In genomic region chr1:14777516-14778506, GRCh38 we compare ENCODE assay signal across 27 cellular contexts.
DNase-seq lines count a peak whose midpoint lies in the region; FAIRE-seq and TF ChIP-seq lines count a peak whose summit lies in the region.
"Had no signal": no experiment of that assay in that cellular context is flagged by ENCODE, and none has a peak within 500 bp of the region (broad histone marks: within the 10 kb centered on the region; RNA-seq: fewer than 3 reads in every experiment).

No MANE protein-coding gene starts in this region.

- no peaks in the 10 kb centered on the region for H3K9me3 ChIP-seq in left ventricle myocardium inferior (replicated peaks)
- H3K9me3 ChIP-seq: esophagus squamous epithelium, lower lobe of right lung, prostate gland, stomach, tibial artery had no signal

- H3K36me3 ChIP-seq in left ventricle myocardium inferior: no peaks in the 10 kb centered on the region
- H3K36me3 ChIP-seq: cardiac muscle cell, esophagus squamous epithelium, lower lobe of right lung, prostate gland, stomach, tibial artery had no signal

- H3K9me3 Mint-ChIP-seq in T-helper 2 cell treated with Interferon-gamma antibody and Interleukin-4, amounts not matched to agents 5 μg/mL and 100 μg/mL, for 36 hours: no peaks in the 10 kb centered on the region
- no peaks in the 10 kb centered on the region for H3K9me3 Mint-ChIP-seq in dendritic cell treated with granulocyte-macrophage colony-stimulating factor and Interleukin-4, amounts not matched to agents 40 ng/mL and 50 ng/mL, for 4 days
- H3K9me3 Mint-ChIP-seq: activated naive CD4-positive, alpha-beta T cell treated with anti-CD3 and anti-CD28 coated beads, Interleukin-2, amount 50 U/mL, for 24 hours; activated T-helper 1 cell treated with anti-CD3 and anti-CD28 coated beads, Interleukin-12 subunit alpha, Interleukin-12 subunit beta, Interleukin-2, Interleukin-4 antibody, amounts not matched to agents 30 ng/mL and 10 ng/mL and 1 ng/mL, durations not matched to agents 14 hours and 24 hours and 36 hours; endodermal cell had no signal

- H3K27me3 ChIP-seq in left ventricle myocardium inferior (ENCODE audit: low read depth): no peaks in the 10 kb centered on the region
- H3K27me3 ChIP-seq: cardiac muscle cell, esophagus squamous epithelium, stomach, tibial artery had no signal

- no peak for FAIRE-seq in GM12892 (lab: Jason Lieb, UNC)
- FAIRE-seq: frontal cortex had no signal

- H3K4me1 ChIP-seq in left ventricle myocardium inferior: no peaks in the 10 kb centered on the region
- H3K4me1 ChIP-seq: lower lobe of right lung, prostate gland, stomach, tibial artery had no signal

- no peak overlapping the region for H3K4me3 Mint-ChIP-seq in T-helper 2 cell treated with Interferon-gamma antibody and Interleukin-4, amounts not matched to agents 5 μg/mL and 100 μg/mL, for 36 hours
- H3K4me3 Mint-ChIP-seq in dendritic cell treated with granulocyte-macrophage colony-stimulating factor and Interleukin-4, amounts not matched to agents 40 ng/mL and 50 ng/mL, for 4 days: no peak overlapping the region
- H3K4me3 Mint-ChIP-seq: activated CD8-positive, alpha-beta memory T cell treated with anti-CD3 and anti-CD28 coated beads, Interleukin-2, amount 10 ng/mL, durations not matched to agents 7 days and 5 days; activated naive CD4-positive, alpha-beta T cell treated with anti-CD3 and anti-CD28 coated beads, Interleukin-2, amount 50 U/mL, for 24 hours; activated T-helper 1 cell treated with anti-CD3 and anti-CD28 coated beads, Interleukin-12 subunit alpha, Interleukin-12 subunit beta, Interleukin-2, Interleukin-4 antibody, amounts not matched to agents 30 ng/mL and 10 ng/mL and 1 ng/mL, durations not matched to agents 14 hours and 24 hours and 36 hours; endodermal cell had no signal

- no peaks in the 10 kb centered on the region for H3K27me3 Mint-ChIP-seq in T-helper 2 cell treated with Interferon-gamma antibody and Interleukin-4, amounts not matched to agents 5 μg/mL and 100 μg/mL, for 36 hours (ENCODE audit: low read depth)
- no peaks in the 10 kb centered on the region for H3K27me3 Mint-ChIP-seq in dendritic cell treated with granulocyte-macrophage colony-stimulating factor and Interleukin-4, amounts not matched to agents 40 ng/mL and 50 ng/mL, for 4 days

- TF ChIP-seq POLR2A in GM12892 (IDR thresholded peaks at IDR 0.05; ENCODE audit: low read depth, low read length): no peak

- intact Hi-C loops in dendritic cell treated with granulocyte-macrophage colony-stimulating factor and Interleukin-4, amounts not matched to agents 40 ng/mL and 50 ng/mL, for 4 days (cut with micrococcal nuclease): loop anchor here (2.0 kb wide), 1 partner anchor 249 kb away; no protein-coding TSS in a partner anchor
- intact Hi-C loops in left ventricle myocardium inferior (cut with micrococcal nuclease): no loop called here

- in situ Hi-C loops in KBM-7 (cut with MboI; ENCODE audit: low pct_unique_long_range_greater_than_20kb, low sequenced_read_pairs): no loop called here

- peak; percentile 60 for DNase-seq in CD1c-positive myeloid dendritic cell (ENCODE audit: extremely low spot score)
- DNase-seq in KBM-7: peak; percentile 91
- peak; percentile 3 for DNase-seq in T-helper 2 cell treated with Interferon-gamma antibody and Interleukin-4, amounts not matched to agents 5 μg/mL and 100 μg/mL, for 36 hours (ENCODE audit: low spot score)
- DNase-seq in NCI-H345 (lab: John Stamatoyannopoulos, UW): no peak
- DNase-seq in GM12892 (ENCODE audit: insufficient read length): no peak
- no peak for DNase-seq in left ventricle myocardium inferior
- no peak for DNase-seq in middle frontal gyrus (ENCODE audit: extremely low spot score, low spot score)
- DNase-seq: ACHN; activated CD4-positive, alpha-beta T cell treated with anti-CD3 and anti-CD28 coated beads for 1 hour; activated CD8-positive, alpha-beta memory T cell treated with anti-CD3 and anti-CD28 coated beads, Interleukin-2, amount 10 ng/mL, durations not matched to agents 7 days and 5 days; EL; endodermal cell; esophagus squamous epithelium; KG1; lower lobe of right lung; NCI-H1048; NCI-H187; stomach; T-helper 9 cell; tibial artery had no signal

- peaks cover 8% of the 10 kb centered on the region for H3K4me1 Mint-ChIP-seq in T-helper 2 cell treated with Interferon-gamma antibody and Interleukin-4, amounts not matched to agents 5 μg/mL and 100 μg/mL, for 36 hours (ENCODE audit: low read depth)
- H3K4me1 Mint-ChIP-seq in dendritic cell treated with granulocyte-macrophage colony-stimulating factor and Interleukin-4, amounts not matched to agents 40 ng/mL and 50 ng/mL, for 4 days (ENCODE audit: low read depth): peaks cover 60% of the 10 kb centered on the region
- H3K4me1 Mint-ChIP-seq: activated naive CD4-positive, alpha-beta T cell treated with anti-CD3 and anti-CD28 coated beads, Interleukin-2, amount 50 U/mL, for 24 hours had no signal

- no peak overlapping the region for H3K27ac Mint-ChIP-seq in T-helper 2 cell treated with Interferon-gamma antibody and Interleukin-4, amounts not matched to agents 5 μg/mL and 100 μg/mL, for 36 hours
- peak overlapping the region; percentile 33 for H3K27ac Mint-ChIP-seq in dendritic cell treated with granulocyte-macrophage colony-stimulating factor and Interleukin-4, amounts not matched to agents 40 ng/mL and 50 ng/mL, for 4 days
- H3K27ac Mint-ChIP-seq: activated CD8-positive, alpha-beta memory T cell treated with anti-CD3 and anti-CD28 coated beads, Interleukin-2, amount 10 ng/mL, durations not matched to agents 7 days and 5 days; activated naive CD4-positive, alpha-beta T cell treated with anti-CD3 and anti-CD28 coated beads, Interleukin-2, amount 50 U/mL, for 24 hours; activated T-helper 1 cell treated with anti-CD3 and anti-CD28 coated beads, Interleukin-12 subunit alpha, Interleukin-12 subunit beta, Interleukin-2, Interleukin-4 antibody, amounts not matched to agents 30 ng/mL and 10 ng/mL and 1 ng/mL, durations not matched to agents 14 hours and 24 hours and 36 hours had no signal

- no peaks in the 10 kb centered on the region for H3K36me3 Mint-ChIP-seq in T-helper 2 cell treated with Interferon-gamma antibody and Interleukin-4, amounts not matched to agents 5 μg/mL and 100 μg/mL, for 36 hours (ENCODE audit: low read depth)
- H3K36me3 Mint-ChIP-seq in dendritic cell treated with granulocyte-macrophage colony-stimulating factor and Interleukin-4, amounts not matched to agents 40 ng/mL and 50 ng/mL, for 4 days (ENCODE audit: low read depth): no peaks in the 10 kb centered on the region
- H3K36me3 Mint-ChIP-seq: activated CD8-positive, alpha-beta memory T cell treated with anti-CD3 and anti-CD28 coated beads, Interleukin-2, amount 10 ng/mL, durations not matched to agents 7 days and 5 days; activated naive CD4-positive, alpha-beta T cell treated with anti-CD3 and anti-CD28 coated beads, Interleukin-2, amount 50 U/mL, for 24 hours had no signal

- no peak for TF ChIP-seq CTCF in left ventricle myocardium inferior (IDR thresholded peaks at IDR 0.05; ENCODE audit: borderline replicate concordance)

- H3K27ac ChIP-seq in left ventricle myocardium inferior (replicated peaks): no peak overlapping the region
- H3K27ac ChIP-seq: coronary artery, esophagus squamous epithelium, lower lobe of right lung, prostate gland, stomach, tibial artery had no signal

- no peak overlapping the region for H3K4me3 ChIP-seq in left ventricle myocardium inferior
- H3K4me3 ChIP-seq: cardiac muscle cell, coronary artery, esophagus squamous epithelium, lower lobe of right lung, prostate gland, stomach, tibial artery had no signal

Comparison
In these comparisons a context has a peak if more than half of its experiments do, and no peak if none do; other contexts are left out.
1. DNase-seq: peak in CD1c-positive myeloid dendritic cell (single experiment), KBM-7 (single experiment) and T-helper 2 cell treated with Interferon-gamma antibody and Interleukin-4, amounts not matched to agents 5 μg/mL and 100 μg/mL, for 36 hours (single experiment); none in NCI-H345 (single experiment), GM12892 (single experiment), left ventricle myocardium inferior (single experiment) and middle frontal gyrus (single experiment).